In genomic region chr2:45765847-45766254, GRCh38 we compare ENCODE assay signal across 13 cellular contexts.
DNase-seq lines count a peak whose midpoint lies in the region; ATAC-seq and TF ChIP-seq lines count a peak whose summit lies in the region.
"Had no signal": no experiment of that assay in that cellular context is flagged by ENCODE, and none has a peak within 500 bp of the region (broad histone marks: within the 10 kb centered on the region; RNA-seq: fewer than 3 reads in every experiment).

No MANE protein-coding gene starts in this region.

- no peak for TF ChIP-seq CTCF in VCaP (conservative IDR thresholded peaks at IDR 0.05)

- DNase-seq in NOMO-1 (lab: John Stamatoyannopoulos, UW; ENCODE audit: unreplicated experiment in 2 of 2) = peak; percentile 31
- DNase-seq in NOMO-1 treated with DMSO at 0.1 percent for 48 hours (lab: John Stamatoyannopoulos, UW; ENCODE audit: unreplicated experiment) = no peak
- DNase-seq in left lobe of liver (ENCODE audit: low spot score) = no peak
- DNase-seq in epidermal melanocyte (ENCODE audit: insufficient read length, low spot score) = no peak
- DNase-seq in activated gamma-delta T cell treated with Interleukin-2 at 50 U/mL for 16 hours = no peak
- no peak for DNase-seq in AG08396 (ENCODE audit: low spot score)
- DNase-seq: activated T-cell treated with anti-CD3 and anti-CD28 coated beads, Interleukin-2, amount 50 U/mL, for 24 hours had no signal

- peaks cover 16% of the 10 kb centered on the region for H3K4me1 ChIP-seq in stomach smooth muscle (ENCODE audit: control insufficient read depth, insufficient read depth, low read length)
- H3K4me1 ChIP-seq: A549 had no signal

- peak overlapping the region in 1 of 2 donors; percentile 8 for H3K4me3 ChIP-seq in stomach smooth muscle (ENCODE audit: low read length in 2 of 2)
- H3K4me3 ChIP-seq: A549, ascending aorta, SJCRH30 had no signal

- no peaks in the 10 kb centered on the region for H3K9me3 ChIP-seq in stomach smooth muscle (ENCODE audit: control insufficient read depth in 2 of 2, low read length in 2 of 2)
- H3K9me3 ChIP-seq: A549, ascending aorta, SJCRH30 had no signal

- no peaks in the 10 kb centered on the region for H3K27me3 ChIP-seq in stomach smooth muscle (ENCODE audit: control insufficient read depth in 1 of 2, insufficient read depth in 2 of 2, low read length in 2 of 2)
- H3K27me3 ChIP-seq: ascending aorta, SJCRH30 had no signal

- H3K9ac ChIP-seq in stomach smooth muscle (ENCODE audit: low read length in 2 of 2) = no peak overlapping the region

- no peaks in the 10 kb centered on the region for H3K36me3 ChIP-seq in stomach smooth muscle (ENCODE audit: control insufficient read depth in 2 of 2, insufficient read depth in 2 of 2, low read length in 2 of 2)
- H3K36me3 ChIP-seq: ascending aorta, SJCRH30 had no signal

- peak; percentile 71 for ATAC-seq in left lobe of liver
- ATAC-seq: A549; activated CD4-positive, CD25-positive, alpha-beta regulatory T cell treated with anti-CD3 and anti-CD28 coated beads, Interleukin-2, amount 50 U/mL, for 24 hours had no signal

- H3K27ac ChIP-seq in VCaP (peak overlapping the region; percentile 79), stomach smooth muscle (ENCODE audit: low read length) (peak overlapping the region; percentile 49)
- H3K27ac ChIP-seq: A549, ascending aorta, SJCRH30 had no signal

Comparison
In these comparisons a context has a peak if more than half of its experiments do, and no peak if none do; other contexts are left out.
1. DNase-seq: peak in NOMO-1 (2 of 2); none in NOMO-1 treated with DMSO at 0.1 percent for 48 hours (single experiment), left lobe of liver (single experiment), epidermal melanocyte (single experiment), activated gamma-delta T cell treated with Interleukin-2 at 50 U/mL for 16 hours (single experiment) and AG08396 (single experiment).